1 cellular context compared by ENCODE assay signal in genomic region chr10:28581916-28582315, GRCh38.
TF ChIP-seq lines count a peak whose summit lies in the region.

No MANE protein-coding gene starts in this region.

TF ChIP-seq in GM12878, 131 proteins besides CTCF, POLR2A, EP300 and RAD21:
- TF ChIP-seq ZNF622 (IDR thresholded peaks at IDR 0.05): no peak
- no peak for TF ChIP-seq RFX5 (IDR thresholded peaks at IDR 0.05; ENCODE audit: low read depth, low read length)
- TF ChIP-seq SUPT20H (IDR thresholded peaks at IDR 0.05; ENCODE audit: borderline replicate concordance, control insufficient read depth, low read depth, low read length): no peak
- TF ChIP-seq ZSCAN29 (IDR thresholded peaks at IDR 0.05): no peak
- no peak for TF ChIP-seq MTA3 (IDR thresholded peaks at IDR 0.05; ENCODE audit: borderline replicate concordance, low read length)
- no peak for TF ChIP-seq SREBF2 (IDR thresholded peaks at IDR 0.05; ENCODE audit: low read length)
- TF ChIP-seq CEBPB (IDR thresholded peaks at IDR 0.05; ENCODE audit: borderline replicate concordance in 1 of 2, low read depth in 2 of 2, low read length in 2 of 2): no peak
- TF ChIP-seq, protein P1, sequence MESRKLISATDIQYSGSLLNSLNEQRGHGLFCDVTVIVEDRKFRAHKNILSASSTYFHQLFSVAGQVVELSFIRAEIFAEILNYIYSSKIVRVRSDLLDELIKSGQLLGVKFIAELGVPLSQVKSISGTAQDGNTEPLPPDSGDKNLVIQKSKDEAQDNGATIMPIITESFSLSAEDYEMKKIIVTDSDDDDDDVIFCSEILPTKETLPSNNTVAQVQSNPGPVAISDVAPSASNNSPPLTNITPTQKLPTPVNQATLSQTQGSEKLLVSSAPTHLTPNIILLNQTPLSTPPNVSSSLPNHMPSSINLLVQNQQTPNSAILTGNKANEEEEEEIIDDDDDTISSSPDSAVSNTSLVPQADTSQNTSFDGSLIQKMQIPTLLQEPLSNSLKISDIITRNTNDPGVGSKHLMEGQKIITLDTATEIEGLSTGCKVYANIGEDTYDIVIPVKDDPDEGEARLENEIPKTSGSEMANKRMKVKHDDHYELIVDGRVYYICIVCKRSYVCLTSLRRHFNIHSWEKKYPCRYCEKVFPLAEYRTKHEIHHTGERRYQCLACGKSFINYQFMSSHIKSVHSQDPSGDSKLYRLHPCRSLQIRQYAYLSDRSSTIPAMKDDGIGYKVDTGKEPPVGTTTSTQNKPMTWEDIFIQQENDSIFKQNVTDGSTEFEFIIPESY (IDR thresholded peaks at IDR 0.05): no peak
- no peak for TF ChIP-seq FOS (IDR thresholded peaks at IDR 0.05; ENCODE audit: borderline replicate concordance, extremely low read depth, insufficient read length)
- no peak for TF ChIP-seq PKNOX1 (IDR thresholded peaks at IDR 0.05)
- TF ChIP-seq SIN3A (IDR thresholded peaks at IDR 0.05; ENCODE audit: low read depth, low read length): no peak
- no peak for TF ChIP-seq ZNF24 (IDR thresholded peaks at IDR 0.05)
- TF ChIP-seq, protein P2, sequence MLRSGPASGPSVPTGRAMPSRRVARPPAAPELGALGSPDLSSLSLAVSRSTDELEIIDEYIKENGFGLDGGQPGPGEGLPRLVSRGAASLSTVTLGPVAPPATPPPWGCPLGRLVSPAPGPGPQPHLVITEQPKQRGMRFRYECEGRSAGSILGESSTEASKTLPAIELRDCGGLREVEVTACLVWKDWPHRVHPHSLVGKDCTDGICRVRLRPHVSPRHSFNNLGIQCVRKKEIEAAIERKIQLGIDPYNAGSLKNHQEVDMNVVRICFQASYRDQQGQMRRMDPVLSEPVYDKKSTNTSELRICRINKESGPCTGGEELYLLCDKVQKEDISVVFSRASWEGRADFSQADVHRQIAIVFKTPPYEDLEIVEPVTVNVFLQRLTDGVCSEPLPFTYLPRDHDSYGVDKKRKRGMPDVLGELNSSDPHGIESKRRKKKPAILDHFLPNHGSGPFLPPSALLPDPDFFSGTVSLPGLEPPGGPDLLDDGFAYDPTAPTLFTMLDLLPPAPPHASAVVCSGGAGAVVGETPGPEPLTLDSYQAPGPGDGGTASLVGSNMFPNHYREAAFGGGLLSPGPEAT (IDR thresholded peaks at IDR 0.05; ENCODE audit: low read depth): no peak
- TF ChIP-seq PAX8 (IDR thresholded peaks at IDR 0.05): no peak
- TF ChIP-seq E2F4 (IDR thresholded peaks at IDR 0.05; ENCODE audit: low read depth, low read length): no peak
- no peak for TF ChIP-seq PAX5 (IDR thresholded peaks at IDR 0.05; ENCODE audit: borderline replicate concordance, low read depth, low read length)
- no peak for TF ChIP-seq SRF (IDR thresholded peaks at IDR 0.05; ENCODE audit: low read depth in 2 of 2, low read length in 2 of 2)
